8 cellular contexts compared by ENCODE assay signal in genomic region chr4:87026795-87027495, GRCh38.
DNase-seq lines count a peak whose midpoint lies in the region; ATAC-seq and TF ChIP-seq lines count a peak whose summit lies in the region.

No MANE protein-coding gene starts in this region.

- peaks cover 35% of the 10 kb centered on the region for H3K4me1 ChIP-seq in OCI-LY7 (ENCODE audit: insufficient read depth, low read length, poor library complexity, severe bottlenecking)

- H3K4me2 ChIP-seq in OCI-LY7 (ENCODE audit: low read length), result peak overlapping the region; percentile 63

- no peaks in the 10 kb centered on the region for H3K9me2 ChIP-seq in OCI-LY7 (ENCODE audit: insufficient read depth, low read length)

- CTCF ChIA-PET in OCI-LY7 (lab: Charles Lee; ENCODE audit: unreplicated experiment), result no interaction called here

- no peaks in the 10 kb centered on the region for H3K27me3 Mint-ChIP-seq in nephron progenitor cell (ENCODE audit: low read depth, poor library complexity)

- no peaks in the 10 kb centered on the region for H4K20me1 ChIP-seq in OCI-LY7 (ENCODE audit: insufficient read depth, low read length)

- peak; percentile 92 for ATAC-seq in GM18867 (IDR thresholded peaks at IDR 0.05; ENCODE audit: unreplicated experiment)
- peak; percentile 80 for ATAC-seq in HG02840 (IDR thresholded peaks at IDR 0.05; ENCODE audit: low FRiP score, unreplicated experiment)
- ATAC-seq in activated naive CD4-positive, alpha-beta T cell treated with anti-CD3 and anti-CD28 coated beads, Interleukin-2, amount 50 U/mL, for 72 hours, result no peak

- peak overlapping the region; percentile 49 for H3K27ac ChIP-seq in OCI-LY7 (ENCODE audit: low read depth, low read length, poor library complexity, severe bottlenecking)

- no peak overlapping the region for H2AFZ ChIP-seq in OCI-LY7 (ENCODE audit: low read length)

- H3K36me3 Mint-ChIP-seq in nephron progenitor cell (ENCODE audit: low read depth), result peaks cover 4% of the 10 kb centered on the region
- no peaks in the 10 kb centered on the region for H3K36me3 Mint-ChIP-seq in activated naive CD4-positive, alpha-beta T cell treated with anti-CD3 and anti-CD28 coated beads, Interleukin-2, amount 50 U/mL, for 72 hours

- H3K4me1 Mint-ChIP-seq in nephron progenitor cell, result peaks cover 40% of the 10 kb centered on the region

- H3K4me3 Mint-ChIP-seq in nephron progenitor cell, result no peak overlapping the region

- H3K9me3 ChIP-seq in OCI-LY7 (ENCODE audit: low read length), result no peaks in the 10 kb centered on the region

- peak overlapping the region; percentile 31 for H3K4me3 ChIP-seq in OCI-LY7 (ENCODE audit: low read depth, low read length, poor library complexity, severe bottlenecking)

- H3K9me3 Mint-ChIP-seq in nephron progenitor cell, result no peaks in the 10 kb centered on the region
- H3K9me3 Mint-ChIP-seq in activated naive CD4-positive, alpha-beta T cell treated with anti-CD3 and anti-CD28 coated beads, Interleukin-2, amount 50 U/mL, for 72 hours, result no peaks in the 10 kb centered on the region

- TF ChIP-seq CTCF in OCI-LY7 (conservative IDR thresholded peaks at IDR 0.05; ENCODE audit: low read length) (no peak), nephron progenitor cell (IDR thresholded peaks at IDR 0.05) (no peak)

- no TSS peak for BruUV-seq in OCI-LY7 (replicated peaks; lab: Mats Ljungman, UMichigan)

- DNase-seq in OCI-LY7 (ENCODE audit: low spot score) (peak; percentile 82), nephron progenitor cell (no peak), NCI-H1930 (lab: John Stamatoyannopoulos, UW) (no peak), mucosa of gallbladder (ENCODE audit: low spot score) (no peak)
- DNase-seq in activated naive CD4-positive, alpha-beta T cell treated with anti-CD3 and anti-CD28 coated beads, Interleukin-2, amount 50 U/mL, for 72 hours (ENCODE audit: low spot score in 2 of 2), result no peak
- no peak for DNase-seq in activated T-cell treated with anti-CD3 and anti-CD28 coated beads, Interleukin-2, amount 50 U/mL, for 48 hours

- intact Hi-C loops in OCI-LY7 (cut with micrococcal nuclease; ENCODE audit: unreplicated experiment), result no loop called here

- POLR2A ChIA-PET in OCI-LY7 (lab: Charles Lee), result no interaction called here

- H3K36me3 ChIP-seq in OCI-LY7 (ENCODE audit: insufficient read depth, low read length), result no peaks in the 10 kb centered on the region

- peak overlapping the region; percentile 53 for H3K27ac Mint-ChIP-seq in nephron progenitor cell
- H3K27ac Mint-ChIP-seq in activated naive CD4-positive, alpha-beta T cell treated with anti-CD3 and anti-CD28 coated beads, Interleukin-2, amount 50 U/mL, for 72 hours, result no peak overlapping the region

- peaks cover 65% of the 10 kb centered on the region; the same call in 1 of the 2 replicates for H3K79me2 ChIP-seq in OCI-LY7 (ENCODE audit: insufficient read depth, low read depth, low read length)

Comparison
In these comparisons a context has a peak if more than half of its experiments do, and no peak if none do; other contexts are left out.
1. ATAC-seq: peak in GM18867 (single experiment) and HG02840 (single experiment); none in activated naive CD4-positive, alpha-beta T cell treated with anti-CD3 and anti-CD28 coated beads, Interleukin-2, amount 50 U/mL, for 72 hours (0 of 2).